Comparison of ENCODE assay signal across 23 cellular contexts in the genomic region with DNA sequence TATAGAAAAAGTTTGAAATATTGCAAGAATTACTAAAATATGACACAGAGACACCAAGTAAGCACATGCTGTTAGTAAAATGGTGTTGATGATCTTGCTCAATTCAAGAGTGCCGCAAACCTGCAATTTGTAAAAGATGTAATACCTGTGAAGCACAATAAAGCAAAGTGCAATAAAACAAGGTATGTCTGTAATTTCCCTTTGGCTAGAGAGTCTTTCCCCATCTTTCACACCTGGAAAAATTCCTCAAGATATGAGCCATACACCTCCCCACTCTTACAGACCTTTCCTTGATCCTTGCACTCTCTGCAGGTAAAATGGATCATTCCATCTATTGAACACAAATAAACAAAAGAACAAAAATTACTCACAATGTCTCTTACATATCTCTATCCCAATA.
"Had no signal": no experiment of that assay in that cellular context is flagged by ENCODE, and none has a peak within 500 bp of the region (broad histone marks: within the 10 kb centered on the region; RNA-seq: fewer than 3 reads in every experiment).

No MANE protein-coding gene starts in this region.

- H3K36me3 ChIP-seq: MG63, SJSA1 had no signal

- ATAC-seq: HepG2 had no signal

- H3K27ac ChIP-seq: SJSA1, SK-N-MC had no signal

- H3K4me3 ChIP-seq: MG63, SJSA1, SK-N-MC had no signal

- DNase-seq: Karpas-422, KG1, MG63, NCI-H1092, NCI-H1105 treated with DMSO at 0.1 percent for 48 hours, NCI-H1417 treated with DMSO at 0.1 percent for 48 hours, NCI-H146, NCI-H1694 treated with DMSO at 0.1 percent for 48 hours, NCI-H1930, NCI-H2081, NCI-H2171, NCI-H226, NCI-H446, NCI-H510A, NCI-H524 treated with DMSO at 0.1 percent for 48 hours, NCI-H69, NCI-H774, Right ventricle myocardium superior, SIG-M5 had no signal

- FAIRE-seq: HepG2, RCC 7860 had no signal

- H3K27me3 ChIP-seq: MG63, SJSA1 had no signal
